ENCODE assay signal across 8 cellular contexts in genomic region chr6:49653438-49653837, GRCh38. TPM values are rescaled to one million over a fixed set of nuclear protein-coding genes. Genes with fewer than 3 reads are reported as not detected.
"Had no signal": no experiment of that assay in that cellular context is flagged by ENCODE, and none has a peak within 500 bp of the region (broad histone marks: within the 10 kb centered on the region; RNA-seq: fewer than 3 reads in every experiment).

No MANE protein-coding gene starts in this region.

- DNase-seq: GM23248, H9, HCEC 1CT, IMR-90, KBM-7 had no signal

- H2AFZ ChIP-seq: GM23248 had no signal

- H3K4me1 Mint-ChIP-seq: H9 had no signal

- H3K9me3 Mint-ChIP-seq: H9 had no signal

- H3K4me3 ChIP-seq: GM23248 had no signal

- H3K27ac Mint-ChIP-seq: H9 had no signal

- H3K4me2 ChIP-seq: KMS-11 had no signal

- H3K4me3 Mint-ChIP-seq: H9 had no signal

- H3K27ac ChIP-seq: GM23248, KMS-11 had no signal

RNA-seq across cellular contexts. Expression of gene RHAG, which starts 16.8 kb away (rescaled TPM):
- total RNA-seq: GM23248, H1, H9, HT-29, IMR-90 had no signal
- polyA plus RNA-seq: GM23248, H1, IMR-90 had no signal

RNA-seq across cellular contexts. Expression of gene CRISP2, which starts 59.9 kb away (rescaled TPM):
- total RNA-seq: GM23248, H1, H9, HT-29, IMR-90 had no signal
- polyA plus RNA-seq: GM23248, IMR-90 had no signal
